ENCODE assay signal across 22 cellular contexts in the genomic region with DNA sequence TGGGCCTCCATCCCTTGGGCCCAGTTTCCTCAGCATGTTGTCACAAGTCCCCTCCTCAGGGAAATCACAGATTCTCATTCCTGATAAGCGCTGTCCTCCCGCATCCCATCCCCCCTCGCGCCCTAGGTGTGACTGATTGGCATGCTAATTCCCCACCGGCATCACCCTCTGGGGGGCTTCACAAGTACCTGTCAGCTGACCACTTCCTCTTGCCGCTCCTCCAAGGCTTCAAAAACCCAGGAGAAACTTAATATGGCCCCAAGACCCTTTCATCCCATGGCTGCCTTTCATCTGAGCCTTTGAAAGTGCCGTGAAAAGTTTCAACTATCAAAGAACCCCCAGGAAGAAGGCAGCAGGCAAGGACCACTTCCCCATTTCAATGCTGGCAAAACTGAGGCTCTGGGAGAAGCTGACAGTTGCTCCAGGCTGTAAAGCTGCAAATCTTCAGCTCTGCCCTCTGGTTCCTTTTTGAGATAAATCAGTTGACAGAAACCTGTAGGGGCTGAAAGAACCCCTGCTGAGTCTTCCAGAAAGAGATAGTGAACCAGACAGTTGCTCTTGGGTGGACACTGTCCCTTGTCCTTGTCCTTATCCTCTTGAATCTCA. TPM values are rescaled to one million over a fixed set of nuclear protein-coding genes. Genes with fewer than 3 reads are reported as not detected.
A peak's percentile ranks its signal among the peaks of the same experiment; 100 is the strongest.
DNase-seq lines count a peak whose midpoint lies in the region; ATAC-seq, FAIRE-seq and TF ChIP-seq lines count a peak whose summit lies in the region.
"Had no signal": no experiment of that assay in that cellular context is flagged by ENCODE, and none has a peak within 500 bp of the region (broad histone marks: within the 10 kb centered on the region; RNA-seq: fewer than 3 reads in every experiment).

No MANE protein-coding gene starts in this region.

- no peak for TF ChIP-seq RAD21 in GM12878 (IDR thresholded peaks at IDR 0.05; ENCODE audit: insufficient read depth, low read depth, low read length)

- in situ Hi-C loops in GM12878 (cut with MboI), result no loop called here

- WGBS in GM12878 (ENCODE audit: insufficient coverage, insufficient replicate concordance, low lambda C conversion rate, missing lambda C conversion rate), result 67% methylated on average over 7 of the region's 7 CpGs

- CTCF ChIA-PET in GM12878 (lab: Yijun Ruan, JAX), result interaction anchor here (1.3 kb wide), 1 partner anchor 85 kb away, joined by 4 read pairs; no protein-coding TSS in a partner anchor

- H3K4me2 ChIP-seq in GM12878 (ENCODE audit: control insufficient read depth, insufficient read depth), result no peak overlapping the region

- H3K27me3 ChIP-seq in H7 (ENCODE audit: control insufficient read depth, insufficient read depth, low read length) (no peaks in the 10 kb centered on the region; the same call in 1 of the 2 replicates), GM12878 (replicated peaks in 1 of 2; ENCODE audit: control insufficient read depth in 2 of 2, insufficient read depth in 2 of 2, low read length in 1 of 2) (no peaks in the 10 kb centered on the region)
- H3K27me3 ChIP-seq: BE2C, Peyer's patch, SJCRH30 had no signal

- POLR2A ChIA-PET in GM12878 (lab: Charles Lee), result no interaction called here

- H3K79me2 ChIP-seq in GM12878 (ENCODE audit: control insufficient read depth, insufficient read depth, low read length), result no peaks in the 10 kb centered on the region

- no peaks in the 10 kb centered on the region; the same call in 1 of the 2 replicates for H3K4me1 ChIP-seq in GM12878 (ENCODE audit: control insufficient read depth, insufficient read depth, low read length)
- H3K4me1 ChIP-seq: Peyer's patch had no signal

- H3K4me3 ChIP-seq in H7 (ENCODE audit: insufficient read depth, low read depth, low read length) (no peak overlapping the region), GM12878 (no peak overlapping the region)
- H3K4me3 ChIP-seq: Peyer's patch, SJCRH30 had no signal

- RAD21 ChIA-PET in GM12878 (lab: Charles Lee; ENCODE audit: unreplicated experiment), result interaction anchor here (0.6 to 1.7 kb wide), 3 partner anchors 85 to 766 kb away, joined by 3 to 4 read pairs (median 3); no protein-coding TSS in a partner anchor

- H3K36me3 ChIP-seq in H7 (replicated peaks; ENCODE audit: control insufficient read depth, insufficient read depth, low read length) (no peaks in the 10 kb centered on the region), GM12878 (ENCODE audit: control insufficient read depth in 2 of 2, insufficient read depth in 2 of 2, low read length in 1 of 2) (no peaks in the 10 kb centered on the region)
- H3K36me3 ChIP-seq: BE2C, Peyer's patch, SJCRH30 had no signal

- no peaks in the 10 kb centered on the region for H4K20me1 ChIP-seq in GM12878 (ENCODE audit: control insufficient read depth, insufficient read depth)

- no peak for FAIRE-seq in GM12878 (lab: Jason Lieb, UNC)
- FAIRE-seq: D721Med had no signal

- ATAC-seq in GM12878 (no peak), GM18502 (IDR thresholded peaks at IDR 0.05; ENCODE audit: poor library complexity, unreplicated experiment) (no peak), HG03565 (IDR thresholded peaks at IDR 0.05; ENCODE audit: unreplicated experiment) (no peak)
- ATAC-seq in stimulated activated naive CD8-positive, alpha-beta T cell treated with anti-CD3 and anti-CD28 coated beads, Interleukin-15, Interleukin-2, amounts not matched to agents 100 U/mL and 50 U/mL, for 24 hours, result no peak
- ATAC-seq: HCT116 had no signal

- TF ChIP-seq CTCF in GM12878 (IDR thresholded peaks at IDR 0.05 in 2 of 3, conservative IDR thresholded peaks at IDR 0.05 in 1 of 3; ENCODE audit: control insufficient read depth in 2 of 3, extremely low read depth in 1 of 3, insufficient read depth in 1 of 3, low read depth in 3 of 3, low read length in 3 of 3), result no peak

- no peak for TF ChIP-seq EP300 in GM12878 (IDR thresholded peaks at IDR 0.05; ENCODE audit: borderline replicate concordance in 1 of 2, control insufficient read depth in 1 of 2, low read depth in 2 of 2, low read length in 2 of 2)

- no TSS peak for BruUV-seq in GM12878 (replicated peaks; lab: Mats Ljungman, UMichigan)

- DNase-seq in ELF-1 (ENCODE audit: low read depth, low spot score) (peak; percentile 91), H7 (peak; percentile 70), GM12878 (ENCODE audit: low read depth, low spot score) (no peak), iPS-NIHi11 (ENCODE audit: low spot score) (peak; percentile 64)
- DNase-seq in stimulated activated naive CD8-positive, alpha-beta T cell treated with anti-CD3 and anti-CD28 coated beads, Interleukin-15, Interleukin-2, amounts not matched to agents 100 U/mL and 50 U/mL, for 24 hours, result no peak
- DNase-seq: BE2C, DMS53, GF-D8, KBM-7, NCI-H1092, NCI-H1436, NCI-H2029, NCI-H2227 treated with DMSO at 0.1 percent for 48 hours, NCI-H510A, NCI-H774, Peyer's patch, SJCRH30 had no signal

- H3K9me3 ChIP-seq in GM12878 (replicated peaks; ENCODE audit: control insufficient read depth, insufficient read depth, low read length), result no peaks in the 10 kb centered on the region
- H3K9me3 ChIP-seq: Peyer's patch, SJCRH30 had no signal

- H3K9ac ChIP-seq in GM12878 (ENCODE audit: control insufficient read depth, insufficient read depth, low read length), result no peak overlapping the region

- no peak for TF ChIP-seq POLR2A in GM12878 (IDR thresholded peaks at IDR 0.05; ENCODE audit: low read depth, low read length)

- SMC1A ChIA-PET in GM12878 (lab: Charles Lee; ENCODE audit: uncharacterized antibody, unreplicated experiment), result interaction anchor here (0.9 to 1.4 kb wide), 3 partner anchors 48 to 122 kb away, joined by 3 to 5 read pairs (median 3); no protein-coding TSS in a partner anchor

- no peak overlapping the region; the same call in 1 of the 2 replicates for H2AFZ ChIP-seq in GM12878 (ENCODE audit: control insufficient read depth, low read depth, low read length)

- H3K27ac ChIP-seq in GM12878 (ENCODE audit: control insufficient read depth, insufficient read depth), result no peak overlapping the region
- H3K27ac ChIP-seq: Peyer's patch, SJCRH30 had no signal

- intact Hi-C loops in GM12878 (cut with micrococcal nuclease; ENCODE audit: unreplicated experiment), result no loop called here

TF ChIP-seq in GM12878, 131 proteins besides CTCF, POLR2A, EP300 and RAD21:
- TF ChIP-seq IKZF1 (conservative IDR thresholded peaks at IDR 0.05) (no peak), SPI1 (IDR thresholded peaks at IDR 0.05; ENCODE audit: borderline replicate concordance, insufficient read depth, low read depth, low read length) (peak; percentile 21; the same call in 1 of the 2 replicates)

RNA-seq across cellular contexts. Expression of a gene that starts 12.8 kb away (rescaled TPM):
- total RNA-seq in H7 (2014; rRNA removed; shearing (Covaris generic)), result 27.5 and 61.1 TPM in 2 replicates
- not detected in 2 replicates for total RNA-seq in GM12878 (2013; cell fraction: nucleolus; rRNA removed)
- 0.11 TPM in 2 replicates for total RNA-seq in GM12878 (2014; rRNA removed)
- 0.14 and 0.18 TPM in 2 replicates for total RNA-seq in GM12878 (2014; rRNA removed; fragmentation: Illumina TruSeq; extraction: Trizol)
- total RNA-seq in GM12878 (2021), result 0.23 and 0.40 TPM in 2 replicates
- polyA plus RNA-seq in GM12878 (2011; ENCODE audit: low read depth), result 0.98 TPM
- not detected in 2 replicates for polyA plus RNA-seq in GM12878 (2011; rRNA removed)
- polyA plus RNA-seq in GM12878 (2011; cell fraction: cytosol; rRNA removed), result 0.03 TPM in 1 of 2 replicates, not detected in the other
- not detected in 2 replicates for polyA plus RNA-seq in GM12878 (2011; cell fraction: nucleus; rRNA removed)
- polyA plus RNA-seq in GM12878 (2012), result 0.39 and 0.45 TPM in 2 replicates
- polyA plus RNA-seq in GM12878 (2014; fragmentation: Illumina TruSeq; extraction: Trizol), result 0.19 TPM in 1 of 2 replicates, not detected in the other
- under 1 TPM; 0.18 to 0.24 TPM for polyA plus RNA-seq in GM12878 (2014; fragmentation: Nextera tagmentation; extraction: Ambion mirVana)
- polyA plus RNA-seq in GM12878 (2014; rRNA removed), result 0.27 TPM in 1 of 2 replicates, not detected in the other
- under 1 TPM; 0.20 to 0.25 TPM for polyA plus RNA-seq in GM12878 (2016; fragmentation: Nextera tagmentation; extraction: Ambion mirVana)
- polyA minus RNA-seq in GM12878 (2011; rRNA and poly(A)+ RNA removed), result not detected in 2 replicates
- not detected in 2 replicates for polyA minus RNA-seq in GM12878 (2011; cell fraction: cytosol; rRNA and poly(A)+ RNA removed)
- not detected in 2 replicates for polyA minus RNA-seq in GM12878 (2011; cell fraction: nucleus; rRNA and poly(A)+ RNA removed)
- total RNA-seq: A673, Peyer's patch, SJCRH30 had no signal

RNA-seq across cellular contexts. Expression of a gene that starts 24.1 kb away (rescaled TPM):
- total RNA-seq in H7 (2014; rRNA removed; shearing (Covaris generic)), result 43.7 and 57.6 TPM in 2 replicates
- 19.9 and 29.2 TPM in 2 replicates for total RNA-seq in GM12878 (2013; cell fraction: nucleolus; rRNA removed)
- total RNA-seq in GM12878 (2014; rRNA removed) (21.2 and 24.9 TPM in 2 replicates), GM12878 (2014; rRNA removed; fragmentation: Illumina TruSeq; extraction: Trizol) (25.4 and 25.9 TPM in 2 replicates), GM12878 (2021) (20.5 and 22.3 TPM in 2 replicates)
- 44.0 TPM for polyA plus RNA-seq in GM12878 (2011; ENCODE audit: low read depth)
- polyA plus RNA-seq in GM12878 (2011; rRNA removed) (25.6 and 35.8 TPM in 2 replicates), GM12878 (2014; fragmentation: Illumina TruSeq; extraction: Trizol) (27.9 and 29.9 TPM in 2 replicates), GM12878 (2014; fragmentation: Nextera tagmentation; extraction: Ambion mirVana) (1 to 10 TPM; 7.5 to 8.9 TPM), GM12878 (2014; rRNA removed) (16.3 and 17.0 TPM in 2 replicates), GM12878 (2016; fragmentation: Nextera tagmentation; extraction: Ambion mirVana) (10 to 100 TPM; 17.4 to 19.5 TPM)
- polyA plus RNA-seq in GM12878 (2011; cell fraction: cytosol; rRNA removed), result 9.8 and 11.1 TPM in 2 replicates
- 9.4 and 12.7 TPM in 2 replicates for polyA plus RNA-seq in GM12878 (2011; cell fraction: nucleus; rRNA removed)
- 19.6 and 22.5 TPM in 2 replicates for polyA plus RNA-seq in GM12878 (2012)
- 13.6 and 20.0 TPM in 2 replicates for polyA minus RNA-seq in GM12878 (2011; rRNA and poly(A)+ RNA removed)
- polyA minus RNA-seq in GM12878 (2011; cell fraction: cytosol; rRNA and poly(A)+ RNA removed), result 9.8 and 17.7 TPM in 2 replicates
- 5.7 and 8.9 TPM in 2 replicates for polyA minus RNA-seq in GM12878 (2011; cell fraction: nucleus; rRNA and poly(A)+ RNA removed)

Comparison
In these comparisons a context has a peak if more than half of its experiments do, and no peak if none do; other contexts are left out.
1. DNase-seq: peak in ELF-1 (single experiment), H7 (single experiment) and iPS-NIHi11 (single experiment); none in GM12878 (single experiment) and stimulated activated naive CD8-positive, alpha-beta T cell treated with anti-CD3 and anti-CD28 coated beads, Interleukin-15, Interleukin-2, amounts not matched to agents 100 U/mL and 50 U/mL, for 24 hours (single experiment).
2. RNA of a gene that starts 12.8 kb away (total RNA-seq): 27.5 to 61.1 TPM in H7; 0.11 to 0.40 TPM in GM12878; every median in the first group is over 10 times any median in the second.